In genomic region chr12:79691299-79692248, GRCh38 we compare ENCODE assay signal across 8 cellular contexts. TPM values are rescaled to one million over a fixed set of nuclear protein-coding genes. Genes with fewer than 3 reads are reported as not detected.
DNase-seq lines count a peak whose midpoint lies in the region; ATAC-seq and TF ChIP-seq lines count a peak whose summit lies in the region.

No MANE protein-coding gene starts in this region.

- intact Hi-C loops in mammary epithelial cell (cut with micrococcal nuclease): loop anchor here (1.0 to 2.0 kb wide), 6 partner anchors 15 to 495 kb away; no protein-coding TSS in a partner anchor

- no peaks in the 10 kb centered on the region for H3K9me3 Mint-ChIP-seq in stimulated activated naive B cell treated with anti-CD40 and anti-IgM and Interleukin-4, amounts not matched to agents 10 μg/mL and 1 μg/mL and 100 μg/mL, for 72 hours

- peak overlapping the region; percentile 81 for H2AFZ ChIP-seq in mammary epithelial cell (ENCODE audit: low read depth, low read length)

- TSS peak; percentile 82 for BruUV-seq in mammary epithelial cell (replicated peaks; lab: Mats Ljungman, UMichigan)

- H3K36me3 ChIP-seq in mammary epithelial cell (ENCODE audit: insufficient read depth, low read length): no peaks in the 10 kb centered on the region

- peak overlapping the region; percentile 86 to 92 for H3K4me3 Mint-ChIP-seq in stimulated activated naive B cell treated with anti-CD40 and anti-IgM and Interleukin-4, amounts not matched to agents 10 μg/mL and 1 μg/mL and 100 μg/mL, for 72 hours

- no peaks in the 10 kb centered on the region for H3K36me3 Mint-ChIP-seq in stimulated activated naive B cell treated with anti-CD40 and anti-IgM and Interleukin-4, amounts not matched to agents 10 μg/mL and 1 μg/mL and 100 μg/mL, for 72 hours

- in situ Hi-C loops in mammary epithelial cell (cut with MboI; ENCODE audit: low sequenced_read_pairs in 2 of 2): no loop called here

- ATAC-seq in stimulated activated naive B cell treated with anti-CD40 and anti-IgM and Interleukin-4, amounts not matched to agents 10 μg/mL and 1 μg/mL and 100 μg/mL, for 72 hours (replicated peaks): no peak
- ATAC-seq in GM21717 (IDR thresholded peaks at IDR 0.05; ENCODE audit: unreplicated experiment): no peak

- no peaks in the 10 kb centered on the region for H4K20me1 ChIP-seq in mammary epithelial cell (ENCODE audit: insufficient read depth, low read length)

- TF ChIP-seq CTCF in mammary epithelial cell (conservative IDR thresholded peaks at IDR 0.05 in 1 of 2, IDR thresholded peaks at IDR 0.05 in 1 of 2; ENCODE audit: extremely low read depth in 1 of 2, insufficient read depth in 1 of 2, low read depth in 1 of 2, low read length in 2 of 2): no peak

- peaks cover 13% of the 10 kb centered on the region for H3K4me1 ChIP-seq in mammary epithelial cell (ENCODE audit: insufficient read depth, low read length)

- peak overlapping the region; percentile 97 for H3K9ac ChIP-seq in mammary epithelial cell (ENCODE audit: insufficient read depth, low read length)

- peak overlapping the region; percentile 99 for H3K27ac ChIP-seq in mammary epithelial cell (ENCODE audit: insufficient read depth, low read depth, low read length)

- peaks cover 41% of the 10 kb centered on the region for H3K79me2 ChIP-seq in mammary epithelial cell (ENCODE audit: insufficient read depth, low read length)

- H3K9me3 ChIP-seq in mammary epithelial cell (replicated peaks; ENCODE audit: insufficient read depth, low read length): no peaks in the 10 kb centered on the region

- CTCF ChIA-PET in mammary epithelial cell (lab: Charles Lee; ENCODE audit: low non-redundant PET): interaction anchor here (1.1 kb wide), 1 partner anchor 144 kb away, joined by 8 read pairs; no protein-coding TSS in a partner anchor

- peak overlapping the region; percentile 50 to 78 (median 73) for H3K4me3 ChIP-seq in mammary epithelial cell (replicated peaks in 1 of 3; ENCODE audit: insufficient read depth in 1 of 3, low read depth in 2 of 3, low read length in 3 of 3)

- H3K27me3 ChIP-seq in mammary epithelial cell (ENCODE audit: insufficient read depth, low read length): no peaks in the 10 kb centered on the region

- peaks cover 6 to 17% of the 10 kb centered on the region in 2 donors for H3K4me1 Mint-ChIP-seq in stimulated activated naive B cell treated with anti-CD40 and anti-IgM and Interleukin-4, amounts not matched to agents 10 μg/mL and 1 μg/mL and 100 μg/mL, for 72 hours

- H3K27me3 Mint-ChIP-seq in stimulated activated naive B cell treated with anti-CD40 and anti-IgM and Interleukin-4, amounts not matched to agents 10 μg/mL and 1 μg/mL and 100 μg/mL, for 72 hours: no peaks in the 10 kb centered on the region

- 3% methylated on average over 20 of the region's 27 CpGs for WGBS in mammary epithelial cell (ENCODE audit: low coverage, missing lambda C conversion rate)

- peak overlapping the region; percentile 77 for H3K4me2 ChIP-seq in mammary epithelial cell (ENCODE audit: insufficient read depth, low read depth, low read length)

- DNase-seq in SIG-M5 treated with dmso at 0.1 percent for 504 hours (lab: John Stamatoyannopoulos, UW; ENCODE audit: unreplicated experiment): peak; percentile 39
- no peak for DNase-seq in SIG-M5 (lab: John Stamatoyannopoulos, UW)
- peak; percentile 47 for DNase-seq in NCI-H226
- peak; percentile 94 for DNase-seq in mammary epithelial cell
- peak; percentile 83 for DNase-seq in kidney tubule cell (ENCODE audit: low spot score)
- no peak for DNase-seq in stimulated activated naive B cell treated with anti-CD40 and anti-IgM and Interleukin-4, amounts not matched to agents 10 μg/mL and 1 μg/mL and 100 μg/mL, for 72 hours
- DNase-seq in NCI-H2081 (lab: John Stamatoyannopoulos, UW): no peak

- no peak overlapping the region for H3K27ac Mint-ChIP-seq in stimulated activated naive B cell treated with anti-CD40 and anti-IgM and Interleukin-4, amounts not matched to agents 10 μg/mL and 1 μg/mL and 100 μg/mL, for 72 hours

- dilution Hi-C loops in mammary epithelial cell (cut with HindIII; ENCODE audit: low sequenced_read_pairs): loop anchor here (5.0 to 10.0 kb wide), 2 partner anchors 86 to 117 kb away; no protein-coding TSS in a partner anchor

RNA-seq across cellular contexts. Expression of gene PAWR, which starts 0.8 kb away (rescaled TPM):
- total RNA-seq in mammary epithelial cell: 100 to 1,000 TPM; 108 to 179 TPM
- 10.4 TPM for polyA plus RNA-seq in mammary epithelial cell
- 10.6 TPM for polyA minus RNA-seq in mammary epithelial cell

Comparison
In these comparisons a context has a peak if more than half of its experiments do, and no peak if none do; other contexts are left out.
1. DNase-seq: peak in SIG-M5 treated with dmso at 0.1 percent for 504 hours (single experiment), NCI-H226 (single experiment), mammary epithelial cell (single experiment) and kidney tubule cell (single experiment); none in SIG-M5 (single experiment), stimulated activated naive B cell treated with anti-CD40 and anti-IgM and Interleukin-4, amounts not matched to agents 10 μg/mL and 1 μg/mL and 100 μg/mL, for 72 hours (single experiment) and NCI-H2081 (0 of 2).